Comparison of ENCODE assay signal across 8 cellular contexts in genomic region chr3:49028673-49029562, GRCh38. TPM values are rescaled to one million over a fixed set of nuclear protein-coding genes. Genes with fewer than 3 reads are reported as not detected.
DNase-seq lines count a peak whose midpoint lies in the region; ATAC-seq and TF ChIP-seq lines count a peak whose summit lies in the region.

Gene IMPDH2 (minus strand): TSS chr3:49029398. CDS start chr3:49029350, 48 bp downstream.

- H3K27me3 ChIP-seq in Panc1 (ENCODE audit: control insufficient read depth, insufficient read depth, low read length) (no peaks in the 10 kb centered on the region), esophagus muscularis mucosa (no peaks in the 10 kb centered on the region)

- H3K36me3 Mint-ChIP-seq in activated T-cell treated with anti-CD3 and anti-CD28 coated beads, Interleukin-2, amount 50 U/mL, for 4 hours (ENCODE audit: insufficient read depth) = peaks cover 53% of the 10 kb centered on the region

- H3K9me3 ChIP-seq in Panc1 (ENCODE audit: control insufficient read depth, insufficient read depth, low read depth, low read length) (no peaks in the 10 kb centered on the region), esophagus muscularis mucosa (no peaks in the 10 kb centered on the region)

- peaks cover 29% of the 10 kb centered on the region for H3K4me1 ChIP-seq in Panc1 (ENCODE audit: control insufficient read depth, insufficient read depth, low read length)
- H3K4me1 ChIP-seq in esophagus muscularis mucosa = peaks cover 19 to 45% (median 35%) of the 10 kb centered on the region in 4 donors

- CTCF ChIA-PET in Panc1 (lab: Charles Lee) = no interaction called here

- no TSS peak for BruUV-seq in Panc1 (replicated peaks; lab: Mats Ljungman, UMichigan)

- 6% methylated on average over 12 of the region's 55 CpGs for WGBS in esophagus muscularis mucosa

- peak within 1 kb of the TSS; percentile 79 for H3K27ac ChIP-seq in Panc1 (ENCODE audit: low read length)
- peak within 1 kb of the TSS; percentile 93 to 98 (median 94) for H3K27ac ChIP-seq in esophagus muscularis mucosa (replicated peaks in 1 of 4)

- peak within 1 kb of the TSS; percentile 95 for H3K4me3 Mint-ChIP-seq in activated T-cell treated with anti-CD3 and anti-CD28 coated beads, Interleukin-2, amount 50 U/mL, for 4 hours

- no peak for TF ChIP-seq CTCF in Panc1 (IDR thresholded peaks at IDR 0.05)
- TF ChIP-seq CTCF in esophagus muscularis mucosa (IDR thresholded peaks at IDR 0.05) = peak in 1 of 3 experiments; percentile 38

- TF ChIP-seq EP300 in esophagus muscularis mucosa (IDR thresholded peaks at IDR 0.05) = no peak

- H3K9me3 Mint-ChIP-seq in activated T-cell treated with anti-CD3 and anti-CD28 coated beads, Interleukin-2, amount 50 U/mL, for 4 hours = no peaks in the 10 kb centered on the region

- H3K27me3 Mint-ChIP-seq in activated T-cell treated with anti-CD3 and anti-CD28 coated beads, Interleukin-2, amount 50 U/mL, for 4 hours (ENCODE audit: low read depth) = no peaks in the 10 kb centered on the region

- TF ChIP-seq POLR2A in esophagus muscularis mucosa (IDR thresholded peaks at IDR 0.05; ENCODE audit: low read depth) = peak; percentile 95

- in situ Hi-C loops in KBM-7 (cut with MboI; ENCODE audit: low pct_unique_long_range_greater_than_20kb, low sequenced_read_pairs) (no loop called here), Panc1 (cut with HindIII; ENCODE audit: low pct_unique_long_range_greater_than_20kb, low sequenced_read_pairs) (no loop called here)

- H3K4me1 Mint-ChIP-seq in activated T-cell treated with anti-CD3 and anti-CD28 coated beads, Interleukin-2, amount 50 U/mL, for 4 hours (ENCODE audit: low read depth) = peaks cover 33% of the 10 kb centered on the region

- DNase-seq in DMS153 treated with DMSO at 0.1 percent for 48 hours (lab: John Stamatoyannopoulos, UW; ENCODE audit: unreplicated experiment) (peak; percentile 28), KBM-7 (peak; percentile 94), Panc1 (ENCODE audit: low read depth, low spot score) (peak; percentile 71), esophagus muscularis mucosa (ENCODE audit: extremely low spot score) (peak; percentile 98), myocyte (ENCODE audit: low read depth) (peak; percentile 92)
- DNase-seq in activated T-cell treated with anti-CD3 and anti-CD28 coated beads, Interleukin-2, amount 50 U/mL, for 4 hours = peak; percentile 94
- peak; percentile 87 to 89 for DNase-seq in stimulated activated CD8-positive, alpha-beta memory T cell treated with anti-CD3 and anti-CD28 coated beads, Interleukin-7, amount 100 ng/mL, for 4 hours (ENCODE audit: low read depth in 2 of 2)

- intact Hi-C loops in Panc1 (cut with micrococcal nuclease; ENCODE audit: unreplicated experiment) = no loop called here
- intact Hi-C loops in esophagus muscularis mucosa (cut with DNase I) = no loop called here

- H3K4me3 ChIP-seq in Panc1 (ENCODE audit: low read depth in 2 of 2, low read length in 2 of 2) = peak within 1 kb of the TSS; percentile 50 to 79
- peak within 1 kb of the TSS; percentile 61 to 84 (median 70) for H3K4me3 ChIP-seq in esophagus muscularis mucosa

- POLR2A ChIA-PET in Panc1 (lab: Charles Lee) = interaction anchor here (0.6 to 0.7 kb wide), 3 partner anchors 65 to 195 kb away, joined by 3 read pairs; partner anchors contain the start of gene QRICH1

- ATAC-seq in GM21619 (IDR thresholded peaks at IDR 0.05; ENCODE audit: unreplicated experiment) (peak; percentile 81), Panc1 (peak; percentile 91)
- ATAC-seq in activated T-cell treated with anti-CD3 and anti-CD28 coated beads, Interleukin-2, amount 50 U/mL, for 4 hours = peak; percentile 93 to 95

- H3K36me3 ChIP-seq in Panc1 (ENCODE audit: control insufficient read depth, insufficient read depth, low read length) (peaks cover 12% of the 10 kb centered on the region), esophagus muscularis mucosa (peaks cover 30 to 82% (median 75%) of the 10 kb centered on the region in 4 donors)

RNA-seq across cellular contexts. Expression of gene IMPDH2, which starts in this region (rescaled TPM):
- total RNA-seq in Panc1 (2021; ENCODE audit: unreplicated experiment) = 149 TPM
- polyA plus RNA-seq in Panc1 (2012; ENCODE audit: insufficient read length) = 163 TPM
- 100 to 1,000 TPM; 664 to 769 (median 721) TPM for total RNA-seq in activated T-cell treated with anti-CD3 and anti-CD28 coated beads, Interleukin-2, amount 50 U/mL, for 4 hours
- 100 to 1,000 TPM in 3 of 4 donors, 10 to 100 TPM in 1; 71.0 to 174 (median 123) TPM for total RNA-seq in esophagus muscularis mucosa
- total RNA-seq in myocyte = 242 and 275 TPM in 2 replicates
- 180 TPM for polyA plus RNA-seq in myocyte (2012)

Comparison
In these comparisons a context has a peak if more than half of its experiments do, and no peak if none do; other contexts are left out.
1. Peak in every context shown above with its lines: DNase-seq, ATAC-seq, H3K4me3 ChIP-seq and H3K27ac ChIP-seq.
2. DNase-seq: peak in every context shown above with its lines; median percentile 98 in esophagus muscularis mucosa; 94 in KBM-7; 94 in activated T-cell treated with anti-CD3 and anti-CD28 coated beads, Interleukin-2, amount 50 U/mL, for 4 hours; 92 in myocyte; 88 in stimulated activated CD8-positive, alpha-beta memory T cell treated with anti-CD3 and anti-CD28 coated beads, Interleukin-7, amount 100 ng/mL, for 4 hours; 71 in Panc1; 28 in DMS153 treated with DMSO at 0.1 percent for 48 hours.